Comparison of ENCODE assay signal across 10 cellular contexts in the genomic region with DNA sequence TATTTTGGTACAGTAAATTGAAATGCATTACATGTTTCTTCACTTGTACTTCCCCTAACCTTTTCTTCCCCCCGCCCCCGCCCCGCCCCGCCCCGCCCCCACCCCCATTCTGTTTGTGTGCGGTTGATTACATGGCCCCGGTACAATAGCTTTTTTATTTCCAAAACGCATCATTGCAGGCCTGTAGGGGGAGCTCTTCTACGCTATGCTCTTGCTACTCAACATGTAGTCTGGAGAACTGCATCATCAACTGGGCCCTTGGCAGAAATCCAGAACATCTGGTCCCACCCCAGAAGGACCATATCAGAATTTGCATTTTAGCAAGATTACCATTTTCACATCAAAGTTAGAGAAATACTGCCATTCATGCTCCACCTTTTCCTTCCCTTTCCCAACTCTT.
DNase-seq lines count a peak whose midpoint lies in the region; ATAC-seq and TF ChIP-seq lines count a peak whose summit lies in the region.
"Had no signal": no experiment of that assay in that cellular context is flagged by ENCODE, and none has a peak within 500 bp of the region (broad histone marks: within the 10 kb centered on the region; RNA-seq: fewer than 3 reads in every experiment).

No MANE protein-coding gene starts in this region.

- H3K9me3 ChIP-seq in OCI-LY3 (ENCODE audit: insufficient read depth, low read length), result no peaks in the 10 kb centered on the region
- H3K9me3 ChIP-seq: lower lobe of right lung had no signal

- H3K36me3 ChIP-seq in OCI-LY3 (replicated peaks; ENCODE audit: low read depth, low read length), result no peaks in the 10 kb centered on the region
- H3K36me3 ChIP-seq: lower lobe of right lung had no signal

- TF ChIP-seq CTCF in OCI-LY3 (IDR thresholded peaks at IDR 0.05; ENCODE audit: low read depth, low read length), result peak; percentile 41
- peak; percentile 4 for TF ChIP-seq CTCF in foreskin fibroblast (IDR thresholded peaks at IDR 0.05; ENCODE audit: low read depth, low read length)

- H3K27ac ChIP-seq in OCI-LY3 (ENCODE audit: low read length), result no peak overlapping the region
- H3K27ac ChIP-seq: KMS-11, lower lobe of right lung had no signal

- no peaks in the 10 kb centered on the region for H3K27me3 ChIP-seq in OCI-LY3 (ENCODE audit: low read depth, low read length)

- peak; percentile 86 for ATAC-seq in GM19351 (IDR thresholded peaks at IDR 0.05; ENCODE audit: unreplicated experiment)
- no peak for ATAC-seq in GM19023 (IDR thresholded peaks at IDR 0.05; ENCODE audit: unreplicated experiment)
- ATAC-seq in GM18861 (IDR thresholded peaks at IDR 0.05; ENCODE audit: unreplicated experiment), result no peak
- ATAC-seq in GM18868 (IDR thresholded peaks at IDR 0.05; ENCODE audit: unreplicated experiment), result no peak
- ATAC-seq: lower lobe of right lung had no signal

- no peaks in the 10 kb centered on the region for H3K4me1 ChIP-seq in OCI-LY3 (ENCODE audit: low read length)
- H3K4me1 ChIP-seq: lower lobe of right lung had no signal

- H3K9ac ChIP-seq in OCI-LY3 (ENCODE audit: low read length), result no peak overlapping the region
- H3K9ac ChIP-seq: KMS-11 had no signal

- DNase-seq in AG20443 (ENCODE audit: low spot score) (peak; percentile 9), foreskin fibroblast (peak in 1 of 2 donors; percentile 39), NCI-H345 (lab: John Stamatoyannopoulos, UW) (no peak)
- DNase-seq: lower lobe of right lung had no signal

- no peak overlapping the region for H3K4me2 ChIP-seq in OCI-LY3 (ENCODE audit: low read length)
- H3K4me2 ChIP-seq: KMS-11 had no signal

- H2AFZ ChIP-seq in OCI-LY3 (ENCODE audit: low read depth, low read length), result no peak overlapping the region

- no peaks in the 10 kb centered on the region for H4K20me1 ChIP-seq in OCI-LY3 (ENCODE audit: insufficient read depth, low read length)

- H3K4me3 ChIP-seq in OCI-LY3 (ENCODE audit: low read length), result no peak overlapping the region
- no peak overlapping the region for H3K4me3 ChIP-seq in foreskin fibroblast (ENCODE audit: low read depth in 1 of 2, low read length in 2 of 2)
- H3K4me3 ChIP-seq: lower lobe of right lung had no signal

- H3K79me2 ChIP-seq in OCI-LY3 (ENCODE audit: low read length), result no peaks in the 10 kb centered on the region
